Comparison of ENCODE assay signal across 2 cellular contexts in genomic region chr2:177221534-177221933, GRCh38.
TF ChIP-seq lines count a peak whose summit lies in the region.

No MANE protein-coding gene starts in this region.

TF ChIP-seq in GM12891, 5 proteins besides CTCF, POLR2A, EP300 and RAD21:
- TF ChIP-seq POLR2AphosphoS5 (IDR thresholded peaks at IDR 0.05; ENCODE audit: low read depth, low read length) (peak; percentile 43; the same call in 1 of the 2 replicates), POU2F2 (IDR thresholded peaks at IDR 0.05; ENCODE audit: low read depth, low read length) (no peak)
TF ChIP-seq in GM12891: peak in this region for 1.

TF ChIP-seq in K562, 482 proteins besides CTCF, POLR2A, EP300 and RAD21:
- TF ChIP-seq STAT5A (IDR thresholded peaks at IDR 0.05; ENCODE audit: borderline replicate concordance, low read length), result no peak
- TF ChIP-seq FOXO4 (CRISPR knock-in tag; IDR thresholded peaks at IDR 0.05), result no peak
- no peak for TF ChIP-seq MCM7 (IDR thresholded peaks at IDR 0.05)
- no peak for TF ChIP-seq NRF1 (conservative IDR thresholded peaks at IDR 0.05 in 1 of 2, IDR thresholded peaks at IDR 0.05 in 1 of 2)
- TF ChIP-seq MAFF (IDR thresholded peaks at IDR 0.05; ENCODE audit: low read length), result peak; percentile 54; the same call in 1 of the 2 replicates
- TF ChIP-seq HDAC1 (IDR thresholded peaks at IDR 0.05), result no peak
- no peak for TF ChIP-seq XRCC5 (IDR thresholded peaks at IDR 0.05; ENCODE audit: low read depth, low read length)
- no peak for TF ChIP-seq ZNF232 (CRISPR knock-in tag; IDR thresholded peaks at IDR 0.05)
- no peak for TF ChIP-seq CBX1 (IDR thresholded peaks at IDR 0.05; ENCODE audit: low read depth)
- peak; percentile 64 for TF ChIP-seq MAFG (tag; conservative IDR thresholded peaks at IDR 0.05)
- no peak for TF ChIP-seq TAF1 (IDR thresholded peaks at IDR 0.05; ENCODE audit: control insufficient read depth, extremely low read depth, insufficient read depth, low read length, severe bottlenecking)
- TF ChIP-seq ZEB2 (IDR thresholded peaks at IDR 0.05), result no peak
- TF ChIP-seq PRDM10 (IDR thresholded peaks at IDR 0.05; ENCODE audit: partially characterized antibody), result no peak
- TF ChIP-seq, protein P1, sequence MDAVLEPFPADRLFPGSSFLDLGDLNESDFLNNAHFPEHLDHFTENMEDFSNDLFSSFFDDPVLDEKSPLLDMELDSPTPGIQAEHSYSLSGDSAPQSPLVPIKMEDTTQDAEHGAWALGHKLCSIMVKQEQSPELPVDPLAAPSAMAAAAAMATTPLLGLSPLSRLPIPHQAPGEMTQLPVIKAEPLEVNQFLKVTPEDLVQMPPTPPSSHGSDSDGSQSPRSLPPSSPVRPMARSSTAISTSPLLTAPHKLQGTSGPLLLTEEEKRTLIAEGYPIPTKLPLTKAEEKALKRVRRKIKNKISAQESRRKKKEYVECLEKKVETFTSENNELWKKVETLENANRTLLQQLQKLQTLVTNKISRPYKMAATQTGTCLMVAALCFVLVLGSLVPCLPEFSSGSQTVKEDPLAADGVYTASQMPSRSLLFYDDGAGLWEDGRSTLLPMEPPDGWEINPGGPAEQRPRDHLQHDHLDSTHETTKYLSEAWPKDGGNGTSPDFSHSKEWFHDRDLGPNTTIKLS (IDR thresholded peaks at IDR 0.05; ENCODE audit: borderline replicate concordance, low read depth), result no peak
- TF ChIP-seq POU5F1 (IDR thresholded peaks at IDR 0.05; ENCODE audit: borderline replicate concordance, low read depth, low read length, partially characterized antibody), result no peak
- TF ChIP-seq ZC3H8 (IDR thresholded peaks at IDR 0.05), result no peak
- TF ChIP-seq SUPT5H (IDR thresholded peaks at IDR 0.05), result peak; percentile 29; the same call in 1 of the 2 replicates
- TF ChIP-seq PTBP1 (IDR thresholded peaks at IDR 0.05; ENCODE audit: low read depth, low read length), result no peak
- TF ChIP-seq, protein P2, sequence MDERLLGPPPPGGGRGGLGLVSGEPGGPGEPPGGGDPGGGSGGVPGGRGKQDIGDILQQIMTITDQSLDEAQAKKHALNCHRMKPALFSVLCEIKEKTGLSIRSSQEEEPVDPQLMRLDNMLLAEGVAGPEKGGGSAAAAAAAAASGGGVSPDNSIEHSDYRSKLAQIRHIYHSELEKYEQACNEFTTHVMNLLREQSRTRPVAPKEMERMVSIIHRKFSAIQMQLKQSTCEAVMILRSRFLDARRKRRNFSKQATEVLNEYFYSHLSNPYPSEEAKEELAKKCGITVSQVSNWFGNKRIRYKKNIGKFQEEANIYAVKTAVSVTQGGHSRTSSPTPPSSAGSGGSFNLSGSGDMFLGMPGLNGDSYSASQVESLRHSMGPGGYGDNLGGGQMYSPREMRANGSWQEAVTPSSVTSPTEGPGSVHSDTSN (CRISPR knock-in tag; IDR thresholded peaks at IDR 0.05; ENCODE audit: low read depth), result no peak
- TF ChIP-seq, protein P2 (tag; conservative IDR thresholded peaks at IDR 0.05; ENCODE audit: low read depth), result no peak
- TF ChIP-seq POLR3A (IDR thresholded peaks at IDR 0.05; ENCODE audit: borderline replicate concordance, extremely low read depth, insufficient read depth, insufficient read length), result no peak
- peak; percentile 90 for TF ChIP-seq ZNF316 (IDR thresholded peaks at IDR 0.05)
- TF ChIP-seq, protein P3, sequence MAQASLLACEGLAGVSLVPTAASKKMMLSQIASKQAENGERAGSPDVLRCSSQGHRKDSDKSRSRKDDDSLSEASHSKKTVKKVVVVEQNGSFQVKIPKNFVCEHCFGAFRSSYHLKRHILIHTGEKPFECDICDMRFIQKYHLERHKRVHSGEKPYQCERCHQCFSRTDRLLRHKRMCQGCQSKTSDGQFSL (CRISPR knock-in tag; IDR thresholded peaks at IDR 0.05), result no peak
- TF ChIP-seq, protein P3 (tag; IDR thresholded peaks at IDR 0.05), result no peak
- TF ChIP-seq SP1 (CRISPR knock-in tag; IDR thresholded peaks at IDR 0.05), result 0 out of 2 replicates have a peak, but pooled peaks have one; percentile 15
- no peak for TF ChIP-seq FIP1L1 (IDR thresholded peaks at IDR 0.05; ENCODE audit: low read depth, low read length, poor library complexity, severe bottlenecking)
- TF ChIP-seq, protein P4, sequence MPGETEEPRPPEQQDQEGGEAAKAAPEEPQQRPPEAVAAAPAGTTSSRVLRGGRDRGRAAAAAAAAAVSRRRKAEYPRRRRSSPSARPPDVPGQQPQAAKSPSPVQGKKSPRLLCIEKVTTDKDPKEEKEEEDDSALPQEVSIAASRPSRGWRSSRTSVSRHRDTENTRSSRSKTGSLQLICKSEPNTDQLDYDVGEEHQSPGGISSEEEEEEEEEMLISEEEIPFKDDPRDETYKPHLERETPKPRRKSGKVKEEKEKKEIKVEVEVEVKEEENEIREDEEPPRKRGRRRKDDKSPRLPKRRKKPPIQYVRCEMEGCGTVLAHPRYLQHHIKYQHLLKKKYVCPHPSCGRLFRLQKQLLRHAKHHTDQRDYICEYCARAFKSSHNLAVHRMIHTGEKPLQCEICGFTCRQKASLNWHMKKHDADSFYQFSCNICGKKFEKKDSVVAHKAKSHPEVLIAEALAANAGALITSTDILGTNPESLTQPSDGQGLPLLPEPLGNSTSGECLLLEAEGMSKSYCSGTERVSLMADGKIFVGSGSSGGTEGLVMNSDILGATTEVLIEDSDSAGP (CRISPR knock-in tag; IDR thresholded peaks at IDR 0.05), result no peak
- TF ChIP-seq SIN3B (IDR thresholded peaks at IDR 0.05; ENCODE audit: low read depth), result no peak
- TF ChIP-seq DDX20 (tag; IDR thresholded peaks at IDR 0.05; ENCODE audit: low read depth), result no peak
- peak; percentile 75 for TF ChIP-seq C11orf30 (IDR thresholded peaks at IDR 0.05; ENCODE audit: low read depth)
